8 cellular contexts compared by ENCODE assay signal in genomic region chr17:79778504-79779087, GRCh38. TPM values are rescaled to one million over a fixed set of nuclear protein-coding genes. Genes with fewer than 3 reads are reported as not detected.
DNase-seq lines count a peak whose midpoint lies in the region; ATAC-seq and TF ChIP-seq lines count a peak whose summit lies in the region.

No MANE protein-coding gene starts in this region.

- POLR2A ChIA-PET in IMR-90 (lab: Charles Lee; ENCODE audit: unreplicated experiment): no interaction called here
- POLR2A ChIA-PET in activated CD8-positive, alpha-beta T cell treated with anti-CD3 and anti-CD28 coated beads for 36 hours (lab: Charles Lee): interaction anchor here (0.7 to 1.2 kb wide), 4 partner anchors 16 to 212 kb away, joined by 3 to 4 read pairs (median 4); partner anchors contain the start of gene CBX8

- no peak overlapping the region for H4K8ac ChIP-seq in IMR-90 (ENCODE audit: low read depth in 2 of 2, low read length in 2 of 2)

- H3K27me3 Mint-ChIP-seq in activated CD8-positive, alpha-beta T cell treated with anti-CD3 and anti-CD28 coated beads for 36 hours: peaks cover 50% of the 10 kb centered on the region

- WGBS in IMR-90 (ENCODE audit: extremely low coverage in 2 of 2, insufficient read length in 1 of 2), 2 experiments: 2% methylated on average over 8 of the region's 49 CpGs; no CpG with 5 or more reads in 1 of the 2 experiments
- 3% methylated on average over 28 to 34 of the region's 49 CpGs for WGBS in thyroid gland, 2 donors

- peaks cover 6% of the 10 kb centered on the region for H3K36me3 Mint-ChIP-seq in activated CD8-positive, alpha-beta T cell treated with anti-CD3 and anti-CD28 coated beads for 36 hours (ENCODE audit: low read depth)

- H2BK5ac ChIP-seq in IMR-90 (ENCODE audit: low read depth, low read length, poor library complexity, severe bottlenecking): no peak overlapping the region

- peak overlapping the region; percentile 86 for H3K4me3 Mint-ChIP-seq in activated CD8-positive, alpha-beta T cell treated with anti-CD3 and anti-CD28 coated beads for 36 hours

- H3K9me1 ChIP-seq in IMR-90 (ENCODE audit: insufficient read depth, low read length): no peaks in the 10 kb centered on the region

- H3K27me3 ChIP-seq in IMR-90 (ENCODE audit: control insufficient read depth, insufficient read depth, low read length) (peaks cover 36% of the 10 kb centered on the region), thyroid gland (no peaks in the 10 kb centered on the region)

- peak overlapping the region; percentile 66 for H3K4me2 ChIP-seq in IMR-90 (ENCODE audit: low read depth, low read length)

- CTCF ChIA-PET in IMR-90 (lab: Yijun Ruan, JAX): interaction anchor here (0.6 kb wide), 1 partner anchor 257 kb away, joined by 5 read pairs; no protein-coding TSS in a partner anchor
- CTCF ChIA-PET in activated CD8-positive, alpha-beta T cell treated with anti-CD3 and anti-CD28 coated beads for 36 hours (lab: Charles Lee): interaction anchor here (1.7 kb wide), 1 partner anchor 8 kb away, joined by 4 read pairs; no protein-coding TSS in a partner anchor

- H3K27ac ChIP-seq in IMR-90 (ENCODE audit: insufficient read depth, low read length) (no peak overlapping the region; the same call in 1 of the 2 replicates), thyroid gland (no peak overlapping the region)

- H4K5ac ChIP-seq in IMR-90 (ENCODE audit: low read depth, low read length): no peak overlapping the region

- peak overlapping the region; percentile 50 for H3K27ac Mint-ChIP-seq in activated CD8-positive, alpha-beta T cell treated with anti-CD3 and anti-CD28 coated beads for 36 hours

- peaks cover 3% of the 10 kb centered on the region; the same call in 1 of the 2 replicates for H3K4me1 ChIP-seq in IMR-90 (ENCODE audit: control insufficient read depth, insufficient read depth, low read length)
- H3K4me1 ChIP-seq in thyroid gland: peaks cover 7 to 18% of the 10 kb centered on the region in 2 donors

- H4K91ac ChIP-seq in IMR-90 (ENCODE audit: insufficient read depth, low read depth, low read length): no peak overlapping the region

- no peak overlapping the region for H2AK5ac ChIP-seq in IMR-90 (ENCODE audit: low read depth, low read length)

- no peak; the same call in none of the 2 replicates for ATAC-seq in IMR-90 (ENCODE audit: low read depth)
- peak; percentile 24 for ATAC-seq in activated CD8-positive, alpha-beta T cell treated with anti-CD3 and anti-CD28 coated beads for 36 hours

- H3K9ac ChIP-seq in IMR-90 (ENCODE audit: low read depth, low read length): peak overlapping the region; percentile 4; the same call in 1 of the 2 replicates

- H3K36me3 ChIP-seq in IMR-90 (ENCODE audit: control insufficient read depth, insufficient read depth, low read length) (no peaks in the 10 kb centered on the region), thyroid gland (no peaks in the 10 kb centered on the region)

- intact Hi-C loops in IMR-90 (cut with micrococcal nuclease): no loop called here
- intact Hi-C loops in activated CD8-positive, alpha-beta T cell treated with anti-CD3 and anti-CD28 coated beads for 36 hours (cut with micrococcal nuclease): no loop called here
- intact Hi-C loops in thyroid gland (cut with DNase I): no loop called here

- TF ChIP-seq RAD21 in IMR-90 (IDR thresholded peaks at IDR 0.05; ENCODE audit: low read length): no peak

- peaks cover 34% of the 10 kb centered on the region for H3K4me1 Mint-ChIP-seq in activated CD8-positive, alpha-beta T cell treated with anti-CD3 and anti-CD28 coated beads for 36 hours (ENCODE audit: low read depth)

- H2AK9ac ChIP-seq in IMR-90 (replicated peaks; ENCODE audit: low read depth, low read length, poor library complexity): peak overlapping the region; percentile 80

- H3K4me3 ChIP-seq in IMR-90 (ENCODE audit: insufficient read depth, low read depth, low read length) (peak overlapping the region; percentile 83), thyroid gland (replicated peaks in 1 of 3) (peak overlapping the region; percentile 17 to 73 (median 37))

- H3K9me3 ChIP-seq in IMR-90 (ENCODE audit: control insufficient read depth, insufficient read depth, low read length) (0 out of 2 replicates have a peak, but pooled peaks cover 3% of the 10 kb centered on the region), thyroid gland (no peaks in the 10 kb centered on the region)

- H3K9me3 Mint-ChIP-seq in activated CD8-positive, alpha-beta T cell treated with anti-CD3 and anti-CD28 coated beads for 36 hours: no peaks in the 10 kb centered on the region

- no peaks in the 10 kb centered on the region; a peak in 1 of 4 replicates for H3K79me1 ChIP-seq in IMR-90 (ENCODE audit: low read depth in 1 of 2, low read length in 2 of 2)

- no peak overlapping the region for H2BK20ac ChIP-seq in IMR-90 (ENCODE audit: low read depth, low read length)

- no peak overlapping the region for H3K14ac ChIP-seq in IMR-90 (replicated peaks; ENCODE audit: low read depth, low read length)

- H3K23ac ChIP-seq in IMR-90 (ENCODE audit: low read depth, low read length): no peak overlapping the region

- peak overlapping the region; percentile 95 for H2AFZ ChIP-seq in IMR-90 (replicated peaks; ENCODE audit: low read length, poor library complexity)

- dilution Hi-C loops in IMR-90 (cut with HindIII; ENCODE audit: low sequenced_read_pairs, unreplicated experiment): no loop called here

- BruUV-seq in IMR-90 (replicated peaks; lab: Mats Ljungman, UMichigan): no TSS peak

- H3K56ac ChIP-seq in IMR-90 (ENCODE audit: extremely low read depth, insufficient read depth, low read length): no peak overlapping the region

- no peak for TF ChIP-seq POLR2A in IMR-90 (IDR thresholded peaks at IDR 0.05; ENCODE audit: low read depth, low read length)
- TF ChIP-seq POLR2A in thyroid gland (IDR thresholded peaks at IDR 0.05): no peak

- H3K18ac ChIP-seq in IMR-90 (ENCODE audit: low read depth, low read length): no peak overlapping the region

- peak; percentile 44 to 79 (median 61) for DNase-seq in NCI-H1417 (lab: John Stamatoyannopoulos, UW)
- no peak for DNase-seq in NCI-H1417 treated with DMSO at 0.1 percent for 48 hours (lab: John Stamatoyannopoulos, UW)
- no peak for DNase-seq in IMR-90
- DNase-seq in activated CD8-positive, alpha-beta T cell treated with anti-CD3 and anti-CD28 coated beads for 36 hours: peak; percentile 56
- DNase-seq in iPS-NIHi11 (ENCODE audit: low spot score): peak; percentile 74
- DNase-seq in thyroid gland: peak; percentile 33 to 34
- DNase-seq in stimulated activated CD4-positive, alpha-beta T cell treated with anti-CD3 and anti-CD28 coated beads, Interleukin-12 subunit alpha, Interleukin-12 subunit beta, amount 100 ng/mL, for 4 hours: no peak
- DNase-seq in DMS153 (lab: John Stamatoyannopoulos, UW): no peak

- 0 out of 2 replicates have a peak overlapping the region, but pooled peaks have one; percentile 0 for H3K4ac ChIP-seq in IMR-90 (ENCODE audit: low read depth, low read length)

- no peak overlapping the region for H2BK15ac ChIP-seq in IMR-90 (ENCODE audit: low read depth, low read length)

- H4K20me1 ChIP-seq in IMR-90 (ENCODE audit: insufficient read depth, low read length): peaks cover 3% of the 10 kb centered on the region; the same call in 1 of the 2 replicates

- in situ Hi-C loops in IMR-90 (cut with MboI; ENCODE audit: low sequenced_read_pairs): no loop called here

- no peak for TF ChIP-seq CTCF in IMR-90 (conservative IDR thresholded peaks at IDR 0.05; ENCODE audit: low read depth, low read length)
- no peak for TF ChIP-seq CTCF in activated CD8-positive, alpha-beta T cell treated with anti-CD3 and anti-CD28 coated beads for 36 hours (IDR thresholded peaks at IDR 0.05)
- TF ChIP-seq CTCF in thyroid gland (IDR thresholded peaks at IDR 0.05): no peak

- no peak overlapping the region for H2BK120ac ChIP-seq in IMR-90 (ENCODE audit: low read depth, low read length)

TF ChIP-seq in IMR-90, 13 proteins besides CTCF, POLR2A, EP300 and RAD21 (continues in another document):
- TF ChIP-seq RFX5 (IDR thresholded peaks at IDR 0.05; ENCODE audit: low read depth, low read length) (no peak), NFE2L2 (IDR thresholded peaks at IDR 0.05; ENCODE audit: low read depth, low read length) (no peak), FOS (IDR thresholded peaks at IDR 0.05; ENCODE audit: low read depth, low read length) (no peak), SMC3 (IDR thresholded peaks at IDR 0.05; ENCODE audit: low read depth, low read length) (no peak), CEBPB (IDR thresholded peaks at IDR 0.05; ENCODE audit: low read depth, low read length) (no peak), USF2 (IDR thresholded peaks at IDR 0.05; ENCODE audit: low read depth, low read length) (no peak)

RNA-seq across cellular contexts. Expression of gene CBX2, which starts 0.6 kb away (rescaled TPM):
- total RNA-seq in IMR-90 (2012; rRNA removed) (2.0 and 2.2 TPM in 2 replicates), thyroid gland (1 to 10 TPM in 3 of 4 donors, under 1 TPM in 1; 0.54 to 1.7 (median 1.1) TPM)
- 3.2 and 4.0 TPM in 2 replicates for polyA plus RNA-seq in IMR-90 (2012; rRNA removed)
- 2.9 and 4.0 TPM in 2 replicates for polyA plus RNA-seq in IMR-90 (2012; cell fraction: cytosol; rRNA removed)
- polyA plus RNA-seq in IMR-90 (2012; cell fraction: nucleus; rRNA removed; ENCODE audit: low replicate concordance): 4.3 and 7.7 TPM in 2 replicates
- 1 to 10 TPM; 8.0 to 9.7 TPM for total RNA-seq in activated CD8-positive, alpha-beta T cell treated with anti-CD3 and anti-CD28 coated beads for 36 hours

RNA-seq across cellular contexts. Expression of gene CBX8, which starts 18.3 kb away (rescaled TPM):
- total RNA-seq in IMR-90 (2012; rRNA removed): 5.3 and 5.4 TPM in 2 replicates
- 2.4 and 3.2 TPM in 2 replicates for polyA plus RNA-seq in IMR-90 (2012; rRNA removed)
- polyA plus RNA-seq in IMR-90 (2012; cell fraction: cytosol; rRNA removed): 0.49 and 1.0 TPM in 2 replicates
- polyA plus RNA-seq in IMR-90 (2012; cell fraction: nucleus; rRNA removed; ENCODE audit: low replicate concordance): 1.4 and 2.6 TPM in 2 replicates
- total RNA-seq in activated CD8-positive, alpha-beta T cell treated with anti-CD3 and anti-CD28 coated beads for 36 hours: 1 to 10 TPM; 7.0 to 9.4 TPM
- total RNA-seq in thyroid gland: 1 to 10 TPM; 1.7 to 3.5 (median 2.7) TPM

RNA-seq across cellular contexts. Expression of gene ENPP7, which starts 47.9 kb away (rescaled TPM):
- total RNA-seq in IMR-90 (2012; rRNA removed): not detected in 2 replicates
- not detected in 2 replicates for polyA plus RNA-seq in IMR-90 (2012; rRNA removed)
- not detected in 2 replicates for polyA plus RNA-seq in IMR-90 (2012; cell fraction: cytosol; rRNA removed)
- not detected in 2 replicates for polyA plus RNA-seq in IMR-90 (2012; cell fraction: nucleus; rRNA removed; ENCODE audit: low replicate concordance)
- total RNA-seq in activated CD8-positive, alpha-beta T cell treated with anti-CD3 and anti-CD28 coated beads for 36 hours: under 1 TPM in 1 of 2 experiments, not detected in 1; 0.16 TPM
- total RNA-seq in thyroid gland: not detected

Comparison
In these comparisons a context has a peak if more than half of its experiments do, and no peak if none do; other contexts are left out.
1. DNase-seq: peak in NCI-H1417 (3 of 3), activated CD8-positive, alpha-beta T cell treated with anti-CD3 and anti-CD28 coated beads for 36 hours (single experiment), iPS-NIHi11 (single experiment) and thyroid gland (2 of 2); none in NCI-H1417 treated with DMSO at 0.1 percent for 48 hours (single experiment), IMR-90 (single experiment), stimulated activated CD4-positive, alpha-beta T cell treated with anti-CD3 and anti-CD28 coated beads, Interleukin-12 subunit alpha, Interleukin-12 subunit beta, amount 100 ng/mL, for 4 hours (single experiment) and DMS153 (single experiment).